12 cellular contexts compared by ENCODE assay signal in the genomic region with DNA sequence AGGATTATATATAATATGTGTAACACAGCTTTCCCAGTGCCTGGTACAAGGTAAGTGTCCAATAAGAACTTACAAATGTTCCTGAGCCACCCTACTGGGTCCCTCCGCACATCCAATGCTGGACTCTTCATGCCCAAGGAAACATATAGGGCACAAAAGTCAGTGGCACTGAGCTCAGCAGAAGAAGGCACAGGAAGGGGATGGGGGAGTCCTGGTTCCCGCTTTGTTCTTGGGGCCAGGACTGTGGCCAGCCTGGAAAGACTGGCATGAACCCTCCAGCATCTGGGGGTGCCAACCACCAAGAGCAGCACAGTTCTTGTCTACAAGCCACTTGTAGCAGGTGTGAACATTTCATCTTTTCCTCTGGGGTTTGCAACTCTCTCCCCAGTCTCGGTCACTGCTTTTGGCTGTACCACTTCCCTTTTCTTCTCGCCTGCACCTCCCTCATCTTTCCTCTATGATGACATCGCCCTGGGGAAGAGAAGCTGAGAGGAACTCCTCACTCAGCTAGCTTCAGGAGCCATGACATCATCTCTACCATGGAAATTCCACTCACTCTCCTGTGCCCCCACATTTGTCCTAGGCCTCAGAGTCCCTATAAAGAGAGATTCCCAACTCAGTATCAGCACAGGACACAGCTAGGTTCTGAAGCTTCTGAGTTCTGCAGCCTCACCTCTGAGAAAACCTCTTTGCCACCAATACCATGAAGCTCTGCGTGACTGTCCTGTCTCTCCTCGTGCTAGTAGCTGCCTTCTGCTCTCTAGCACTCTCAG. TPM values are rescaled to one million over a fixed set of nuclear protein-coding genes. Genes with fewer than 3 reads are reported as not detected.
DNase-seq lines count a peak whose midpoint lies in the region; ATAC-seq and TF ChIP-seq lines count a peak whose summit lies in the region.
"Not testable (repeated sequence)": the region's sequence is repeated elsewhere in the genome, so short reads cannot be mapped to it uniquely, and the experiment has no call there.
"Had no signal": no experiment of that assay in that cellular context is flagged by ENCODE, and none has a peak within 500 bp of the region (broad histone marks: within the 10 kb centered on the region; RNA-seq: fewer than 3 reads in every experiment).

CCL4L2 (plus strand) TSS at position 625 of the 773 bp plus-strand sequence.

- ATAC-seq in GM18498 (IDR thresholded peaks at IDR 0.05; ENCODE audit: unreplicated experiment) (peak; percentile 76), GM19397 (IDR thresholded peaks at IDR 0.05; ENCODE audit: unreplicated experiment) (peak; percentile 64), HG02623 (IDR thresholded peaks at IDR 0.05; ENCODE audit: unreplicated experiment) (peak; percentile 68), HG03196 (IDR thresholded peaks at IDR 0.05; ENCODE audit: unreplicated experiment) (peak; percentile 56), left ventricle myocardium superior (peak; percentile 75)
- ATAC-seq in stimulated activated memory B cell treated with anti-CD40 and anti-IgM and Interleukin-4, amounts not matched to agents 10 μg/mL and 1 μg/mL and 100 μg/mL, for 72 hours: peak; percentile 97

- intact Hi-C loops in activated CD4-positive, alpha-beta memory T cell treated with anti-CD3 and anti-CD28 coated beads for 36 hours (cut with micrococcal nuclease); left ventricle myocardium superior (cut with micrococcal nuclease): not testable (repeated sequence)

- not testable (repeated sequence) for H3K9me3 Mint-ChIP-seq in activated CD4-positive, alpha-beta memory T cell treated with anti-CD3 and anti-CD28 coated beads for 36 hours; stimulated activated memory B cell treated with anti-CD40 and anti-IgM and Interleukin-4, amounts not matched to agents 10 μg/mL and 1 μg/mL and 100 μg/mL, for 72 hours

- H3K27ac Mint-ChIP-seq in activated CD4-positive, alpha-beta memory T cell treated with anti-CD3 and anti-CD28 coated beads for 36 hours: not testable (repeated sequence)
- H3K27ac Mint-ChIP-seq in stimulated activated memory B cell treated with anti-CD40 and anti-IgM and Interleukin-4, amounts not matched to agents 10 μg/mL and 1 μg/mL and 100 μg/mL, for 72 hours: peak within 1 kb of the TSS; percentile 42

- not testable (repeated sequence) for H3K36me3 Mint-ChIP-seq in activated CD4-positive, alpha-beta memory T cell treated with anti-CD3 and anti-CD28 coated beads for 36 hours; stimulated activated memory B cell treated with anti-CD40 and anti-IgM and Interleukin-4, amounts not matched to agents 10 μg/mL and 1 μg/mL and 100 μg/mL, for 72 hours

- peak; percentile 75 for DNase-seq in NB4 (ENCODE audit: low read depth)
- DNase-seq in activated CD4-positive, alpha-beta memory T cell treated with anti-CD3 and anti-CD28 coated beads for 36 hours; left ventricle myocardium superior: not testable (repeated sequence)

- TF ChIP-seq POLR2A in NB4 (IDR thresholded peaks at IDR 0.05; ENCODE audit: extremely low read depth, insufficient read length): not testable (repeated sequence)

- H3K27me3 Mint-ChIP-seq in activated CD4-positive, alpha-beta memory T cell treated with anti-CD3 and anti-CD28 coated beads for 36 hours: peaks cover 15% of the 10 kb centered on the region
- peaks cover 57% of the 10 kb centered on the region for H3K27me3 Mint-ChIP-seq in stimulated activated memory B cell treated with anti-CD40 and anti-IgM and Interleukin-4, amounts not matched to agents 10 μg/mL and 1 μg/mL and 100 μg/mL, for 72 hours

- H3K4me1 Mint-ChIP-seq in activated CD4-positive, alpha-beta memory T cell treated with anti-CD3 and anti-CD28 coated beads for 36 hours (ENCODE audit: low read depth): not testable (repeated sequence)
- H3K4me1 Mint-ChIP-seq in stimulated activated memory B cell treated with anti-CD40 and anti-IgM and Interleukin-4, amounts not matched to agents 10 μg/mL and 1 μg/mL and 100 μg/mL, for 72 hours: peaks cover 50% of the 10 kb centered on the region

- TF ChIP-seq CTCF in NB4 (IDR thresholded peaks at IDR 0.05; ENCODE audit: low read depth, low read length): not testable (repeated sequence)

- H3K4me3 ChIP-seq in NB4 (ENCODE audit: low read depth, low read length): not testable (repeated sequence)

- POLR2A ChIA-PET in activated CD4-positive, alpha-beta memory T cell treated with anti-CD3 and anti-CD28 coated beads for 36 hours (lab: Charles Lee): not testable (repeated sequence)

- CTCF ChIA-PET in activated CD4-positive, alpha-beta memory T cell treated with anti-CD3 and anti-CD28 coated beads for 36 hours (lab: Charles Lee): not testable (repeated sequence)

- not testable (repeated sequence) for H3K4me3 Mint-ChIP-seq in activated CD4-positive, alpha-beta memory T cell treated with anti-CD3 and anti-CD28 coated beads for 36 hours
- peak within 1 kb of the TSS; percentile 21 for H3K4me3 Mint-ChIP-seq in stimulated activated memory B cell treated with anti-CD40 and anti-IgM and Interleukin-4, amounts not matched to agents 10 μg/mL and 1 μg/mL and 100 μg/mL, for 72 hours

RNA-seq across cellular contexts. Expression of gene CCL4L2, which starts in this region (rescaled TPM):
- 10 to 100 TPM; 48.9 to 58.6 TPM for total RNA-seq in activated CD4-positive, alpha-beta memory T cell treated with anti-CD3 and anti-CD28 coated beads for 36 hours
- total RNA-seq in left ventricle myocardium superior: not detected
- total RNA-seq: activated CD4-positive, alpha-beta T cell treated with anti-CD3 and anti-CD28 coated beads, Interleukin-2, amount 10 ng/mL, durations not matched to agents 7 days and 5 days; cardiac septum; H4; progenitor cell of endocrine pancreas had no signal

Comparison
In these comparisons a context has a peak if more than half of its experiments do, and no peak if none do; other contexts are left out.
1. RNA of gene CCL4L2 (total RNA-seq): 48.9 to 58.6 TPM in activated CD4-positive, alpha-beta memory T cell treated with anti-CD3 and anti-CD28 coated beads for 36 hours; not detected in left ventricle myocardium superior (single experiment); every median in the first group is over 10 times any median in the second.
2. Peak in ATAC-seq in left ventricle myocardium superior; RNA of the gene not detected or under 1 TPM.
3. Peak in every context shown above with its lines, with median percentiles within 50 percentile points of each other: ATAC-seq.